ENCODE assay signal across 16 cellular contexts in the genomic region with DNA sequence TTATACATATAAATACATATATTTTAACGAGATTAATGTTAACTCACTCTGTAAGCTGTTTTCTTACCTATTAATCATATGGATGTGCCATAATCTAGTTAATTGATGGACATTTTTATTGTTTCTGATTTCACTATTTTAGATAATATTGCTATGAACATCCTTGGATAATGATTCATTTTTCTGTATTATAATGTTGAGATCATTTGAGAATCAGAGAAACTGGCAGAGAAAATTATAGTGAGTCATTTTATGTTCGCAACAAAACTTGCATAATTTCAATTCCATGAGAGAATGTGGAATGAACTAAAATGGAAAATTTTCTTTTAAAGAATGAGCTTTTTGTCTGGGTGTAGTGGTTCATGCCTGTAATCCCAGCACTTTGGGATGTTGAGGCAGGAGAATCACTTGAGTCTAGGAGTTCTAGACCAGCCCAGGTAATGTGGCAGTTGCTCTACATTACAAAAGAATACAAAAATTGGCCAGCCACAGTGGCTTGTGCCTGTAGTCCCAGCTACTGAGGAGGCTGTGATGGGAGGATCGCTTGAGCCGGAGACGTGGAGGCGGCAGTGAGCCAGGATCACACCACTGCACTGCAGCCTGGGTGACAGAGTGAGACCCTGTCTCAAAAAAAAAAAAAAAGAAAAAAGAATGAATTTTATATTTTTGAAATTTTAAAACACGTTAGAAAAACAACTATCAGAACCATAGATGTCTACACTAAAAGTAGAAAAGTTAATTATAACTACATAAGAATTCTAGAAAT. TPM values are rescaled to one million over a fixed set of nuclear protein-coding genes. Genes with fewer than 3 reads are reported as not detected.
DNase-seq lines count a peak whose midpoint lies in the region; ATAC-seq and TF ChIP-seq lines count a peak whose summit lies in the region.
"Had no signal": no experiment of that assay in that cellular context is flagged by ENCODE, and none has a peak within 500 bp of the region (broad histone marks: within the 10 kb centered on the region; RNA-seq: fewer than 3 reads in every experiment).

No MANE protein-coding gene starts in this region.

- peaks cover 8 to 41% of the 10 kb centered on the region in 2 donors for H3K27me3 Mint-ChIP-seq in effector memory CD8-positive, alpha-beta T cell

- in situ Hi-C loops in astrocyte of the spinal cord (cut with HindIII; ENCODE audit: low sequenced_read_pairs) (no loop called here), G401 (cut with HindIII; ENCODE audit: low sequenced_read_pairs) (no loop called here)

- CTCF ChIA-PET in HEK293T (lab: Yijun Ruan, JAX), result no interaction called here

- H3K4me3 Mint-ChIP-seq in effector memory CD8-positive, alpha-beta T cell, result no peak overlapping the region
- H3K4me3 Mint-ChIP-seq: neural crest cell had no signal

- H3K4me3 ChIP-seq in astrocyte of the spinal cord (ENCODE audit: low read depth, low read length) (no peak overlapping the region), left ventricle myocardium inferior (no peak overlapping the region), suprapubic skin (no peak overlapping the region)
- H3K4me3 ChIP-seq: dorsolateral prefrontal cortex, K562, spleen, thyroid gland had no signal

- no peaks in the 10 kb centered on the region for H3K4me1 Mint-ChIP-seq in effector memory CD8-positive, alpha-beta T cell (ENCODE audit: low read depth in 2 of 2)
- H3K4me1 Mint-ChIP-seq: neural crest cell had no signal

- POLR2A ChIA-PET in HEK293T (lab: Yijun Ruan, JAX), result no interaction called here

- no peak for TF ChIP-seq EP300 in suprapubic skin (IDR thresholded peaks at IDR 0.05)

- H3K27ac ChIP-seq in left ventricle myocardium inferior (replicated peaks), result peak overlapping the region; percentile 40
- H3K27ac ChIP-seq in suprapubic skin, result peak overlapping the region; percentile 24
- H3K27ac ChIP-seq: dorsolateral prefrontal cortex, spleen, thyroid gland had no signal

- H3K27me3 ChIP-seq in left ventricle myocardium inferior (ENCODE audit: low read depth) (no peaks in the 10 kb centered on the region), suprapubic skin (no peaks in the 10 kb centered on the region)
- H3K27me3 ChIP-seq: thyroid gland had no signal

- no peak for TF ChIP-seq POLR2A in suprapubic skin (IDR thresholded peaks at IDR 0.05)

- DNase-seq in HEK293T (ENCODE audit: extremely low spot score) (no peak), astrocyte of the spinal cord (ENCODE audit: low read depth, low spot score) (peak; percentile 35), left ventricle myocardium inferior (no peak), suprapubic skin (ENCODE audit: low spot score in 2 of 2) (no peak), G401 (ENCODE audit: low spot score) (no peak)
- no peak for DNase-seq in effector memory CD8-positive, alpha-beta T cell
- DNase-seq: activated CD8-positive, alpha-beta memory T cell treated with anti-CD3 and anti-CD28 coated beads for 24 hours; dorsolateral prefrontal cortex; NCI-H526 treated with DMSO at 0.1 percent for 48 hours; SIG-M5; spleen; thyroid gland had no signal

- TF ChIP-seq CTCF in astrocyte of the spinal cord (IDR thresholded peaks at IDR 0.05; ENCODE audit: low read depth, low read length) (no peak), left ventricle myocardium inferior (IDR thresholded peaks at IDR 0.05; ENCODE audit: borderline replicate concordance) (no peak), suprapubic skin (IDR thresholded peaks at IDR 0.05) (no peak)

- no peaks in the 10 kb centered on the region for H3K4me1 ChIP-seq in left ventricle myocardium inferior
- H3K4me1 ChIP-seq in suprapubic skin, result no peaks in the 10 kb centered on the region
- H3K4me1 ChIP-seq: spleen, thyroid gland had no signal

- H3K9me3 ChIP-seq in left ventricle myocardium inferior (replicated peaks), result no peaks in the 10 kb centered on the region
- H3K9me3 ChIP-seq in suprapubic skin, result no peaks in the 10 kb centered on the region
- H3K9me3 ChIP-seq: spleen, thyroid gland had no signal

- no peak for ATAC-seq in GM18870 (IDR thresholded peaks at IDR 0.05; ENCODE audit: unreplicated experiment)
- no peak for ATAC-seq in effector memory CD8-positive, alpha-beta T cell (replicated peaks)
- ATAC-seq: activated naive CD4-positive, alpha-beta T cell treated with anti-CD3 and anti-CD28 coated beads, Interleukin-2, amount 50 U/mL, for 72 hours; K562 had no signal

- no peaks in the 10 kb centered on the region for H3K9me3 Mint-ChIP-seq in effector memory CD8-positive, alpha-beta T cell
- H3K9me3 Mint-ChIP-seq: activated naive CD4-positive, alpha-beta T cell treated with anti-CD3 and anti-CD28 coated beads, Interleukin-2, amount 50 U/mL, for 72 hours; neural crest cell had no signal

- intact Hi-C loops in left ventricle myocardium inferior (cut with micrococcal nuclease), result no loop called here

- 75% methylated on average over 7 of the region's 7 CpGs for WGBS in suprapubic skin

- H3K27ac Mint-ChIP-seq in effector memory CD8-positive, alpha-beta T cell, result no peak overlapping the region
- H3K27ac Mint-ChIP-seq: activated naive CD4-positive, alpha-beta T cell treated with anti-CD3 and anti-CD28 coated beads, Interleukin-2, amount 50 U/mL, for 72 hours had no signal

- H3K36me3 Mint-ChIP-seq in effector memory CD8-positive, alpha-beta T cell (ENCODE audit: insufficient read depth), result no peaks in the 10 kb centered on the region
- H3K36me3 Mint-ChIP-seq: activated naive CD4-positive, alpha-beta T cell treated with anti-CD3 and anti-CD28 coated beads, Interleukin-2, amount 50 U/mL, for 72 hours had no signal

- H3K36me3 ChIP-seq in left ventricle myocardium inferior (no peaks in the 10 kb centered on the region), suprapubic skin (no peaks in the 10 kb centered on the region)
- H3K36me3 ChIP-seq: spleen, thyroid gland had no signal

TF ChIP-seq in HEK293T, 16 proteins besides CTCF, POLR2A, EP300 and RAD21:
- TF ChIP-seq FOXK2 (IDR thresholded peaks at IDR 0.05), result no peak
- TF ChIP-seq PKNOX1 (IDR thresholded peaks at IDR 0.05), result peak; percentile 25; the same call in 1 of the 2 replicates
TF ChIP-seq in HEK293T: peak in this region for 1.

RNA-seq across cellular contexts. Expression of gene PAPSS2, which starts 40.5 kb away (rescaled TPM):
- 10.6 TPM for total RNA-seq in left ventricle myocardium inferior
- total RNA-seq in suprapubic skin, result 1 to 10 TPM; 2.4 to 5.6 (median 3.4) TPM
- total RNA-seq in G401 (2014; rRNA removed; shearing (Covaris generic)), result not detected in 2 replicates
